In genomic region chr7:87966271-87966670, GRCh38 we compare ENCODE assay signal across 20 cellular contexts. TPM values are rescaled to one million over a fixed set of nuclear protein-coding genes. Genes with fewer than 3 reads are reported as not detected.
A peak's percentile ranks its signal among the peaks of the same experiment; 100 is the strongest.
DNase-seq lines count a peak whose midpoint lies in the region; ATAC-seq, FAIRE-seq and TF ChIP-seq lines count a peak whose summit lies in the region.
"Had no signal": no experiment of that assay in that cellular context is flagged by ENCODE, and none has a peak within 500 bp of the region (broad histone marks: within the 10 kb centered on the region; RNA-seq: fewer than 3 reads in every experiment).

No MANE protein-coding gene starts in this region.

- no peak for FAIRE-seq in H54 (lab: Jason Lieb, UNC)
- FAIRE-seq: D721Med, GM12878, GM19239 had no signal

- H3K9me3 Mint-ChIP-seq in GM23338: no peaks in the 10 kb centered on the region
- no peaks in the 10 kb centered on the region for H3K9me3 Mint-ChIP-seq in glutamatergic neuron (ENCODE audit: unreplicated experiment)
- H3K9me3 Mint-ChIP-seq in effector memory CD8-positive, alpha-beta T cell: no peaks in the 10 kb centered on the region
- H3K9me3 Mint-ChIP-seq: CD4-positive, CD25-positive, alpha-beta regulatory T cell; CD8-positive, alpha-beta T cell; HFFc6 had no signal

- H3K36me3 ChIP-seq in GM23338 (ENCODE audit: insufficient read depth) (no peaks in the 10 kb centered on the region), transverse colon (no peaks in the 10 kb centered on the region)
- H3K36me3 ChIP-seq: HAP-1 had no signal

- H3K4me3 Mint-ChIP-seq in GM23338 (no peak overlapping the region), glutamatergic neuron (ENCODE audit: unreplicated experiment) (peak overlapping the region; percentile 11)
- no peak overlapping the region for H3K4me3 Mint-ChIP-seq in effector memory CD8-positive, alpha-beta T cell
- H3K4me3 Mint-ChIP-seq: CD4-positive, CD25-positive, alpha-beta regulatory T cell; CD8-positive, alpha-beta T cell; HFFc6 had no signal

- H3K4me1 Mint-ChIP-seq in GM23338: 0 out of 3 replicates have a peak, but pooled peaks cover 2% of the 10 kb centered on the region
- peaks cover 2% of the 10 kb centered on the region for H3K4me1 Mint-ChIP-seq in glutamatergic neuron (ENCODE audit: low read depth, unreplicated experiment)
- no peaks in the 10 kb centered on the region for H3K4me1 Mint-ChIP-seq in effector memory CD8-positive, alpha-beta T cell (ENCODE audit: low read depth in 2 of 2)
- H3K4me1 Mint-ChIP-seq: CD4-positive, CD25-positive, alpha-beta regulatory T cell had no signal

- H3F3A ChIP-seq in GM23338 (replicated peaks; ENCODE audit: low read depth): no peaks in the 10 kb centered on the region

- H3K27ac ChIP-seq in GM23338 (ENCODE audit: low read depth) (0 out of 2 replicates have a peak overlapping the region, but pooled peaks have one; percentile 10), transverse colon (no peak overlapping the region)
- H3K27ac ChIP-seq: BLaER1, C4-2B, GM23248 had no signal

- H3K27me3 Mint-ChIP-seq in GM23338 (ENCODE audit: insufficient read depth, low read depth, poor library complexity): no peaks in the 10 kb centered on the region
- peaks cover 5% of the 10 kb centered on the region for H3K27me3 Mint-ChIP-seq in glutamatergic neuron (ENCODE audit: unreplicated experiment)
- no peaks in the 10 kb centered on the region for H3K27me3 Mint-ChIP-seq in effector memory CD8-positive, alpha-beta T cell
- H3K27me3 Mint-ChIP-seq: CD4-positive, CD25-positive, alpha-beta regulatory T cell had no signal

- peaks cover 4% of the 10 kb centered on the region; the same call in 2 of the 3 replicates for H3K36me3 Mint-ChIP-seq in GM23338 (ENCODE audit: low read depth)
- H3K36me3 Mint-ChIP-seq in glutamatergic neuron (ENCODE audit: unreplicated experiment): peaks cover 10% of the 10 kb centered on the region
- H3K36me3 Mint-ChIP-seq in effector memory CD8-positive, alpha-beta T cell (ENCODE audit: insufficient read depth): no peaks in the 10 kb centered on the region
- H3K36me3 Mint-ChIP-seq: CD8-positive, alpha-beta T cell had no signal

- H2AFZ ChIP-seq in GM23338: no peak overlapping the region
- H2AFZ ChIP-seq: GM23248 had no signal

- in situ Hi-C loops in transverse colon (cut with MboI; ENCODE audit: low pct_ligation_motif_present in 1 of 4, low pct_unique_long_range_greater_than_20kb in 1 of 4, low sequenced_read_pairs in 3 of 4): no loop called here

- H3K4me1 ChIP-seq in GM23338 (ENCODE audit: insufficient read depth): no peaks in the 10 kb centered on the region
- H3K4me1 ChIP-seq in transverse colon: peaks cover 0 to 5% (median 0%) of the 10 kb centered on the region in 4 donors
- H3K4me1 ChIP-seq: BLaER1, HAP-1 had no signal

- H3K27ac Mint-ChIP-seq in GM23338 (peak overlapping the region; percentile 61; the same call in 1 of the 2 replicates), glutamatergic neuron (ENCODE audit: unreplicated experiment) (peak overlapping the region; percentile 45)
- H3K27ac Mint-ChIP-seq in effector memory CD8-positive, alpha-beta T cell: no peak overlapping the region
- H3K27ac Mint-ChIP-seq: CD4-positive, CD25-positive, alpha-beta regulatory T cell; CD8-positive, alpha-beta T cell; HFFc6 had no signal

- H3K27me3 ChIP-seq in GM23338 (ENCODE audit: insufficient read depth) (no peaks in the 10 kb centered on the region), transverse colon (no peaks in the 10 kb centered on the region)
- H3K27me3 ChIP-seq: BLaER1 had no signal

- H4K20me1 ChIP-seq in GM23338 (replicated peaks; ENCODE audit: insufficient read depth): no peaks in the 10 kb centered on the region
- H4K20me1 ChIP-seq: BLaER1 had no signal

- TF ChIP-seq CTCF in GM23338 (conservative IDR thresholded peaks at IDR 0.05; ENCODE audit: low read depth in 2 of 2): no peak
- TF ChIP-seq CTCF in glutamatergic neuron (IDR thresholded peaks at IDR 0.05; ENCODE audit: partially characterized antibody, unreplicated experiment): no peak
- TF ChIP-seq CTCF in transverse colon (IDR thresholded peaks at IDR 0.05): no peak

- TF ChIP-seq POLR2A in H54 (IDR thresholded peaks at IDR 0.05; ENCODE audit: low read depth, low read length) (no peak), transverse colon (IDR thresholded peaks at IDR 0.05) (no peak)

- intact Hi-C loops in transverse colon (cut with DNase I; ENCODE audit: low total_unique reads): no loop called here

- no peaks in the 10 kb centered on the region for H3K79me2 ChIP-seq in GM23338 (replicated peaks; ENCODE audit: insufficient read depth)

- no peak for TF ChIP-seq EP300 in transverse colon (IDR thresholded peaks at IDR 0.05; ENCODE audit: low read depth)

- no peak overlapping the region for H3K4me2 ChIP-seq in GM23338
- H3K4me2 ChIP-seq: BLaER1 had no signal

- DNase-seq in GM23338 (ENCODE audit: low spot score): no peak
- DNase-seq in SK-N-DZ (ENCODE audit: low spot score): peak; percentile 38
- DNase-seq in glutamatergic neuron: no peak
- DNase-seq in H54 (ENCODE audit: insufficient read length, low spot score): no peak
- DNase-seq in transverse colon: no peak
- no peak for DNase-seq in effector memory CD8-positive, alpha-beta T cell
- DNase-seq: CD4-positive, CD25-positive, alpha-beta regulatory T cell; CD8-positive, alpha-beta T cell; DMS 273 treated with DMSO at 0.1 percent for 48 hours; DMS79; EL; GDM1; GM23248; HFFc6 had no signal

- no peak overlapping the region for H3K4me3 ChIP-seq in GM23338
- no peak overlapping the region for H3K4me3 ChIP-seq in transverse colon
- H3K4me3 ChIP-seq: BLaER1, GM12878, GM23248, HAP-1 had no signal

- H3K9me2 ChIP-seq in GM23338 (ENCODE audit: insufficient read depth): no peaks in the 10 kb centered on the region

- 84 to 92% methylated on average over 2 of the region's 2 CpGs for WGBS in transverse colon (ENCODE audit: low coverage in 1 of 2), 2 donors

- H3K9me3 ChIP-seq in transverse colon: no peaks in the 10 kb centered on the region
- H3K9me3 ChIP-seq: BLaER1, HAP-1 had no signal

- ATAC-seq in GM23338: no peak
- no peak for ATAC-seq in effector memory CD8-positive, alpha-beta T cell (replicated peaks)
- ATAC-seq: CD8-positive, alpha-beta T cell; GM12878 had no signal

TF ChIP-seq in GM23338, 12 proteins besides CTCF, POLR2A, EP300 and RAD21 (continues in another document):
- TF ChIP-seq ZNF462 (CRISPR knock-in tag; IDR thresholded peaks at IDR 0.05): no peak

RNA-seq across cellular contexts. Expression of gene ADAM22, which starts 32.2 kb away (rescaled TPM):
- 17.6 and 18.7 TPM in 2 replicates for total RNA-seq in GM23338 (2014; rRNA removed; shearing (Covaris generic))
- 2.7 and 2.8 TPM in 2 replicates for polyA plus RNA-seq in GM23338 (2016; fragmentation: Nextera tagmentation; extraction: Ambion mirVana)
- 11.2 and 15.3 TPM in 2 replicates for polyA plus RNA-seq in SK-N-DZ (2014; cell fraction: cytosol; rRNA removed)
- polyA plus RNA-seq in SK-N-DZ (2014; cell fraction: nucleus; rRNA removed): 36.0 and 45.8 TPM in 2 replicates
- total RNA-seq in glutamatergic neuron (ENCODE audit: unreplicated experiment): 91.9 TPM
- 10 to 100 TPM in 1 of 4 donors, 1 to 10 TPM in 3; 3.8 to 17.3 (median 6.0) TPM for total RNA-seq in transverse colon

Comparison
In these comparisons a context has a peak if more than half of its experiments do, and no peak if none do; other contexts are left out.
1. H3K27ac Mint-ChIP-seq: peak in GM23338 (single experiment) and glutamatergic neuron (single experiment); none in effector memory CD8-positive, alpha-beta T cell (0 of 2).